15 cellular contexts compared by ENCODE assay signal in the genomic region with DNA sequence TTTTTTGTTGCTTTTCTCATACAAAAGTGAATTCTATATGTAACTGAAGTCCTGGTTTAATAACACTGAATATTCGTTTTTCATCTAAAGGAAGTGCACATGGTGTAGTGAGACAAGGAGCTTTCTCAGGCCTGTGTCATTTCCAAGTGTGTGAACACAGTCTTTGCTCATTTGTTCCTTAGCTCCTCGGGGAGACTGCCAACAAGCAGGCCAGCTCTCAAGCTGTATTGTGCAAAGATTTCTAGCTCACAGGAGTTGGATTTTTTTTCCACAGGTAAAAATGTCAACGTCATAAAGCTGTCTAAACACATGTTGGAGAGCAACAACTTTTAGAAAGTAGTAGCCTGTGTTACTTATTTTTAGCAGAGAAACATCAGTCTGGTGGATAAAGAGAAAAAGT.
DNase-seq lines count a peak whose midpoint lies in the region; ATAC-seq and TF ChIP-seq lines count a peak whose summit lies in the region.
"Had no signal": no experiment of that assay in that cellular context is flagged by ENCODE, and none has a peak within 500 bp of the region (broad histone marks: within the 10 kb centered on the region; RNA-seq: fewer than 3 reads in every experiment).

No MANE protein-coding gene starts in this region.

- H3K9me3 ChIP-seq in OCI-LY7 (ENCODE audit: low read length), result no peaks in the 10 kb centered on the region
- H3K9me3 ChIP-seq in aorta (ENCODE audit: control insufficient read depth, low read length), result no peaks in the 10 kb centered on the region
- H3K9me3 ChIP-seq: Caco-2 had no signal

- H4K20me1 ChIP-seq in OCI-LY7 (ENCODE audit: insufficient read depth, low read length), result no peaks in the 10 kb centered on the region

- ATAC-seq in aorta (ENCODE audit: low FRiP score), result no peak
- ATAC-seq in GM21526 (IDR thresholded peaks at IDR 0.05; ENCODE audit: low FRiP score, unreplicated experiment), result no peak
- no peak for ATAC-seq in GM21447 (IDR thresholded peaks at IDR 0.05; ENCODE audit: unreplicated experiment)
- ATAC-seq: HepG2; stimulated activated naive CD8-positive, alpha-beta T cell treated with anti-CD3 and anti-CD28 coated beads, Interleukin-15, amount 100 ng/mL, for 72 hours had no signal

- BruUV-seq in OCI-LY7 (replicated peaks; lab: Mats Ljungman, UMichigan), result no TSS peak

- CTCF ChIA-PET in OCI-LY7 (lab: Charles Lee; ENCODE audit: unreplicated experiment), result no interaction called here

- H3K27me3 ChIP-seq in aorta (ENCODE audit: control insufficient read depth in 1 of 2, insufficient read depth in 2 of 2, low read length in 1 of 2), result no peaks in the 10 kb centered on the region

- H3K36me3 ChIP-seq in OCI-LY7 (ENCODE audit: insufficient read depth, low read length), result no peaks in the 10 kb centered on the region
- H3K36me3 ChIP-seq in aorta (ENCODE audit: control insufficient read depth in 1 of 2, insufficient read depth in 2 of 2, low read length in 1 of 2), result no peaks in the 10 kb centered on the region

- DNase-seq in ELR (ENCODE audit: low read depth) (peak; percentile 56), OCI-LY7 (ENCODE audit: low spot score) (no peak), fibroblast of gingiva (ENCODE audit: low read depth) (peak; percentile 21), pons (ENCODE audit: low spot score) (peak; percentile 38), aorta (no peak), NK-92 (lab: John Stamatoyannopoulos, UW; ENCODE audit: unreplicated experiment) (no peak)
- DNase-seq: Caco-2; cortex of kidney; NCI-H1694; stimulated activated CD4-positive, alpha-beta T cell treated with anti-CD3 and anti-CD28 coated beads, Interleukin-4, amount 100 ng/mL, for 24 hours; stimulated activated naive CD8-positive, alpha-beta T cell treated with anti-CD3 and anti-CD28 coated beads, Interleukin-15, amount 100 ng/mL, for 72 hours; T-helper 1 cell had no signal

- H3K4me3 ChIP-seq in OCI-LY7 (ENCODE audit: low read depth, low read length, poor library complexity, severe bottlenecking) (no peak overlapping the region), aorta (ENCODE audit: low read length in 2 of 2) (no peak overlapping the region)

- H3K4me1 ChIP-seq in OCI-LY7 (ENCODE audit: insufficient read depth, low read length, poor library complexity, severe bottlenecking) (no peaks in the 10 kb centered on the region), aorta (ENCODE audit: control insufficient read depth in 1 of 2, insufficient read depth in 2 of 2, low read length in 2 of 2) (peaks cover 0 to 2% of the 10 kb centered on the region in 2 donors)
- H3K4me1 ChIP-seq: Caco-2 had no signal

- POLR2A ChIA-PET in OCI-LY7 (lab: Charles Lee), result interaction anchor here (0.7 kb wide), 1 partner anchor 11 kb away, joined by 3 read pairs; no protein-coding TSS in a partner anchor

- peak overlapping the region; percentile 34; the same call in 1 of the 2 replicates for H2AFZ ChIP-seq in OCI-LY7 (ENCODE audit: low read length)

- no peak overlapping the region for H3K27ac ChIP-seq in OCI-LY7 (ENCODE audit: low read depth, low read length, poor library complexity, severe bottlenecking)
- no peak overlapping the region for H3K27ac ChIP-seq in aorta (ENCODE audit: low read depth in 1 of 2, low read length in 2 of 2)

- no peaks in the 10 kb centered on the region for H3K79me2 ChIP-seq in OCI-LY7 (ENCODE audit: insufficient read depth, low read depth, low read length)

- no peak for TF ChIP-seq CTCF in OCI-LY7 (conservative IDR thresholded peaks at IDR 0.05; ENCODE audit: low read length)

- 2 to 4% methylated on average over 3 of the region's 3 CpGs for WGBS in aorta, 2 donors

- intact Hi-C loops in OCI-LY7 (cut with micrococcal nuclease; ENCODE audit: unreplicated experiment), result no loop called here
- intact Hi-C loops in aorta (cut with DNase I), result loop anchor here in 1 of 2 donors (5.0 kb wide), 1 partner anchor 88 kb away; a partner anchor contains a TSS

- H3K4me2 ChIP-seq in OCI-LY7 (ENCODE audit: low read length), result no peak overlapping the region

- H3K9me2 ChIP-seq in OCI-LY7 (ENCODE audit: insufficient read depth, low read length), result no peaks in the 10 kb centered on the region

Comparison
In these comparisons a context has a peak if more than half of its experiments do, and no peak if none do; other contexts are left out.
1. DNase-seq: peak in ELR (single experiment), fibroblast of gingiva (single experiment) and pons (single experiment); none in OCI-LY7 (single experiment), aorta (0 of 2) and NK-92 (single experiment).